ENCODE assay signal across 7 cellular contexts in the genomic region with DNA sequence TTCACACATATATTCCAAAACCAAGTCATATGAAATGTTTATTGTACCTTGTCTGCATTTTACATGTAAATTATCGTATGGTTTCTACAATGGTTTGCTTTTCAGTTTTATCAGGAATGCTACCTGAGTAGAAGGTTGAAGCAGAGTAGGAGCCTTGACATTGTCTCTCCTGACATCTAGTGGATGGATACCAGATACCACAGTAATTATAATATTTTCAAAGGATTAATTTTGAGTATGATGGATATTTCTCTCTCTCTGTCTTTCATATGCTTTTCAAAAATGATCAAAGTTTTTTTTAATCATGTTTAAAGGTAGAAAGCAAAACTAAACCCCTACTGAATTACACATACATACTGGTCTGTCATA.
DNase-seq lines count a peak whose midpoint lies in the region; ATAC-seq and TF ChIP-seq lines count a peak whose summit lies in the region.

No MANE protein-coding gene starts in this region.

- H3K36me3 ChIP-seq in breast epithelium = no peaks in the 10 kb centered on the region
- no peaks in the 10 kb centered on the region for H3K36me3 ChIP-seq in neural progenitor cell
- no peaks in the 10 kb centered on the region for H3K36me3 ChIP-seq in vagina

- H4K20me1 ChIP-seq in neural progenitor cell (ENCODE audit: low read depth) = no peaks in the 10 kb centered on the region

- H3K4me3 ChIP-seq in breast epithelium (peak overlapping the region in 1 of 3 donors; percentile 21), neural progenitor cell (no peak overlapping the region), vagina (no peak overlapping the region)

- DNase-seq in H4 (ENCODE audit: low spot score) (peak; percentile 22), NCI-H1417 (lab: John Stamatoyannopoulos, UW) (peak in 2 of 3 experiments; percentile 8 to 71), breast epithelium (ENCODE audit: low spot score in 2 of 2) (no peak), neural progenitor cell (ENCODE audit: low spot score) (no peak), vagina (ENCODE audit: extremely low spot score in 2 of 2) (no peak)
- DNase-seq in NK-92 treated with Interleukin-12 subunit alpha and Interleukin-12 subunit beta, amount 100 ng/mL, for 24 hours (lab: John Stamatoyannopoulos, UW) = no peak

- no peak overlapping the region for H3K4me2 ChIP-seq in neural progenitor cell

- H2AFZ ChIP-seq in neural progenitor cell (replicated peaks) = no peak overlapping the region

- no peaks in the 10 kb centered on the region for H3K27me3 Mint-ChIP-seq in neural progenitor cell (ENCODE audit: insufficient read depth, low read depth)

- H3K9ac ChIP-seq in neural progenitor cell = no peak overlapping the region

- H3K9me3 Mint-ChIP-seq in neural progenitor cell = no peaks in the 10 kb centered on the region

- no peak overlapping the region for H3K4me3 Mint-ChIP-seq in neural progenitor cell

- H3K27me3 ChIP-seq in breast epithelium = peaks cover 0 to 5% of the 10 kb centered on the region in 2 donors
- no peaks in the 10 kb centered on the region for H3K27me3 ChIP-seq in neural progenitor cell
- no peaks in the 10 kb centered on the region for H3K27me3 ChIP-seq in vagina

- no peaks in the 10 kb centered on the region for H3K36me3 Mint-ChIP-seq in neural progenitor cell

- intact Hi-C loops in breast epithelium (cut with DNase I; ENCODE audit: low total_unique reads) (no loop called here), vagina (cut with DNase I) (no loop called here)

- peak in 2 of 3 donors; percentile 26 to 46 for TF ChIP-seq CTCF in breast epithelium (IDR thresholded peaks at IDR 0.05)
- TF ChIP-seq CTCF in neural progenitor cell (IDR thresholded peaks at IDR 0.05) = peak; percentile 37
- no peak for TF ChIP-seq CTCF in vagina (IDR thresholded peaks at IDR 0.05)

- no peak for TF ChIP-seq POLR2A in breast epithelium (IDR thresholded peaks at IDR 0.05)
- no peak for TF ChIP-seq POLR2A in vagina (IDR thresholded peaks at IDR 0.05)

- ATAC-seq in GM18499 (IDR thresholded peaks at IDR 0.05; ENCODE audit: insufficient read depth, unreplicated experiment) = peak; percentile 68

- H3F3A ChIP-seq in neural progenitor cell (ENCODE audit: low read depth) = no peaks in the 10 kb centered on the region

- H3K27ac ChIP-seq in breast epithelium = peak overlapping the region; percentile 35 to 56
- H3K27ac ChIP-seq in neural progenitor cell = no peak overlapping the region
- no peak overlapping the region for H3K27ac ChIP-seq in vagina

- no peaks in the 10 kb centered on the region for H3K79me2 ChIP-seq in neural progenitor cell (ENCODE audit: low read depth)

- H3K4me1 Mint-ChIP-seq in neural progenitor cell = no peaks in the 10 kb centered on the region

- H3K4me1 ChIP-seq in breast epithelium (no peaks in the 10 kb centered on the region), neural progenitor cell (no peaks in the 10 kb centered on the region), vagina (peaks cover 11% of the 10 kb centered on the region)

- H3K9me3 ChIP-seq in breast epithelium = no peaks in the 10 kb centered on the region
- no peaks in the 10 kb centered on the region for H3K9me3 ChIP-seq in neural progenitor cell (ENCODE audit: low read depth)
- H3K9me3 ChIP-seq in vagina = no peaks in the 10 kb centered on the region

- H3K27ac Mint-ChIP-seq in neural progenitor cell = no peak overlapping the region

Comparison
In these comparisons a context has a peak if more than half of its experiments do, and no peak if none do; other contexts are left out.
1. DNase-seq: peak in H4 (single experiment) and NCI-H1417 (2 of 3); none in breast epithelium (0 of 2), neural progenitor cell (single experiment), vagina (0 of 2) and NK-92 treated with Interleukin-12 subunit alpha and Interleukin-12 subunit beta, amount 100 ng/mL, for 24 hours (single experiment).
2. H3K27ac ChIP-seq: peak in breast epithelium (2 of 2); none in neural progenitor cell (single experiment) and vagina (single experiment).
3. CTCF ChIP-seq: peak in breast epithelium (2 of 3) and neural progenitor cell (single experiment); none in vagina (0 of 3).